In genomic region chr19:49056902-49057596, GRCh38 we compare ENCODE assay signal across 9 cellular contexts. TPM values are rescaled to one million over a fixed set of nuclear protein-coding genes. Genes with fewer than 3 reads are reported as not detected.
DNase-seq lines count a peak whose midpoint lies in the region; ATAC-seq and TF ChIP-seq lines count a peak whose summit lies in the region.
"Not testable (repeated sequence)": the region's sequence is repeated elsewhere in the genome, so short reads cannot be mapped to it uniquely, and the experiment has no call there.
"Had no signal": no experiment of that assay in that cellular context is flagged by ENCODE, and none has a peak within 500 bp of the region (broad histone marks: within the 10 kb centered on the region; RNA-seq: fewer than 3 reads in every experiment).

No MANE protein-coding gene starts in this region.

- H3K4me3 ChIP-seq in BLaER1 = peak overlapping the region; percentile 60
- H3K4me3 ChIP-seq in mammary epithelial cell (replicated peaks in 1 of 3; ENCODE audit: insufficient read depth in 1 of 3, low read depth in 2 of 3, low read length in 3 of 3) = peak overlapping the region; percentile 57 to 83 (median 69)
- peak overlapping the region; percentile 57 for H3K4me3 ChIP-seq in fibroblast of pulmonary artery (replicated peaks; ENCODE audit: low read depth, low read length)
- peak overlapping the region in 1 of 2 donors; percentile 48 for H3K4me3 ChIP-seq in left lung
- H3K4me3 ChIP-seq in subcutaneous abdominal adipose tissue (ENCODE audit: low read depth in 1 of 5, low read length in 5 of 5) = peak overlapping the region; percentile 60 to 76 (median 66)

- CTCF ChIA-PET in activated CD8-positive, alpha-beta T cell treated with anti-CD3 and anti-CD28 coated beads for 36 hours (lab: Charles Lee) = interaction anchor here (0.8 to 2.3 kb wide), 8 partner anchors 13 to 142 kb away, joined by 3 to 8 read pairs (median 4); partner anchors contain the start of genes GYS1 and RUVBL2
- CTCF ChIA-PET in mammary epithelial cell (lab: Charles Lee; ENCODE audit: low non-redundant PET) = interaction anchor here (0.6 to 1.0 kb wide), 2 partner anchors 64 to 168 kb away, joined by 3 to 4 read pairs; partner anchors contain the start of gene RUVBL2

- in situ Hi-C loops in mammary epithelial cell (cut with MboI; ENCODE audit: low sequenced_read_pairs in 2 of 2) = not testable (repeated sequence)

- H3K9ac ChIP-seq in BLaER1 = not testable (repeated sequence)
- H3K9ac ChIP-seq in mammary epithelial cell (ENCODE audit: insufficient read depth, low read length) = peak overlapping the region; percentile 63
- H3K9ac ChIP-seq in subcutaneous abdominal adipose tissue (ENCODE audit: low read length in 5 of 5) = peak overlapping the region in 3 of 5 donors; percentile 31 to 61 (median 39)

- H3K9me3 ChIP-seq in BLaER1; mammary epithelial cell (replicated peaks; ENCODE audit: insufficient read depth, low read length); left lung; subcutaneous abdominal adipose tissue (ENCODE audit: control insufficient read depth in 5 of 5, low read length in 5 of 5): not testable (repeated sequence)

- not testable (repeated sequence) for BruUV-seq in mammary epithelial cell (replicated peaks; lab: Mats Ljungman, UMichigan)

- 1% methylated on average over 13 of the region's 34 CpGs for WGBS in mammary epithelial cell (ENCODE audit: low coverage, missing lambda C conversion rate)

- peak overlapping the region; percentile 77 to 93 (median 84) for H3K4me3 Mint-ChIP-seq in IgD-negative memory B cell
- peak overlapping the region; percentile 55 for H3K4me3 Mint-ChIP-seq in activated CD8-positive, alpha-beta T cell treated with anti-CD3 and anti-CD28 coated beads for 36 hours

- H3K27me3 Mint-ChIP-seq in IgD-negative memory B cell = peaks cover 40% of the 10 kb centered on the region
- H3K27me3 Mint-ChIP-seq in activated CD8-positive, alpha-beta T cell treated with anti-CD3 and anti-CD28 coated beads for 36 hours = peaks cover 39% of the 10 kb centered on the region

- peaks cover 31% of the 10 kb centered on the region for H3K4me1 ChIP-seq in BLaER1
- H3K4me1 ChIP-seq in mammary epithelial cell (ENCODE audit: insufficient read depth, low read length) = peaks cover 26% of the 10 kb centered on the region
- H3K4me1 ChIP-seq in left lung = peaks cover 7 to 21% of the 10 kb centered on the region in 2 donors
- H3K4me1 ChIP-seq in subcutaneous abdominal adipose tissue (ENCODE audit: control insufficient read depth in 5 of 5, insufficient read depth in 5 of 5, low read length in 5 of 5) = peaks cover 0 to 25% (median 20%) of the 10 kb centered on the region in 5 donors

- intact Hi-C loops in activated CD8-positive, alpha-beta T cell treated with anti-CD3 and anti-CD28 coated beads for 36 hours (cut with micrococcal nuclease); left lung (cut with DNase I): not testable (repeated sequence)
- intact Hi-C loops in mammary epithelial cell (cut with micrococcal nuclease) = loop anchor here (5.0 kb wide), 1 partner anchor 60 kb away; no protein-coding TSS in a partner anchor

- not testable (repeated sequence) for H3K36me3 Mint-ChIP-seq in IgD-negative memory B cell; activated CD8-positive, alpha-beta T cell treated with anti-CD3 and anti-CD28 coated beads for 36 hours (ENCODE audit: low read depth)

- POLR2A ChIA-PET in activated CD8-positive, alpha-beta T cell treated with anti-CD3 and anti-CD28 coated beads for 36 hours (lab: Charles Lee) = interaction anchor here (1.3 kb wide), 1 partner anchor 267 kb away, joined by 3 read pairs; no protein-coding TSS in a partner anchor

- DNase-seq in activated CD8-positive, alpha-beta T cell treated with anti-CD3 and anti-CD28 coated beads for 36 hours; mammary epithelial cell; fibroblast of pulmonary artery (ENCODE audit: low read depth); left lung; omental fat pad (ENCODE audit: low spot score): not testable (repeated sequence)

- H3K36me3 ChIP-seq in BLaER1; mammary epithelial cell (ENCODE audit: insufficient read depth, low read length); left lung; subcutaneous abdominal adipose tissue (ENCODE audit: control insufficient read depth in 5 of 5, insufficient read depth in 5 of 5, low read length in 5 of 5): not testable (repeated sequence)

- H3K27ac ChIP-seq in BLaER1; left lung; subcutaneous abdominal adipose tissue (ENCODE audit: low read depth, low read length): not testable (repeated sequence)
- H3K27ac ChIP-seq in mammary epithelial cell (ENCODE audit: insufficient read depth, low read depth, low read length) = peak overlapping the region; percentile 52

- peak overlapping the region in 1 of 3 donors; percentile 31 for H3K27ac Mint-ChIP-seq in IgD-negative memory B cell
- H3K27ac Mint-ChIP-seq in activated CD8-positive, alpha-beta T cell treated with anti-CD3 and anti-CD28 coated beads for 36 hours = not testable (repeated sequence)

- H3K27me3 ChIP-seq in BLaER1 = peaks cover 73% of the 10 kb centered on the region
- H3K27me3 ChIP-seq in mammary epithelial cell (ENCODE audit: insufficient read depth, low read length) = not testable (repeated sequence)
- peaks cover 0 to 73% of the 10 kb centered on the region in 2 donors for H3K27me3 ChIP-seq in left lung
- H3K27me3 ChIP-seq in subcutaneous abdominal adipose tissue (ENCODE audit: control insufficient read depth in 5 of 5, insufficient read depth in 4 of 5, low read length in 5 of 5) = peaks cover 2 to 30% (median 19%) of the 10 kb centered on the region in 5 donors

- not testable (repeated sequence) for H3K9me3 Mint-ChIP-seq in IgD-negative memory B cell; activated CD8-positive, alpha-beta T cell treated with anti-CD3 and anti-CD28 coated beads for 36 hours

- H3K4me1 Mint-ChIP-seq in IgD-negative memory B cell = peaks cover 4 to 14% (median 11%) of the 10 kb centered on the region in 3 donors
- peaks cover 18% of the 10 kb centered on the region for H3K4me1 Mint-ChIP-seq in activated CD8-positive, alpha-beta T cell treated with anti-CD3 and anti-CD28 coated beads for 36 hours (ENCODE audit: low read depth)

- peak overlapping the region; percentile 87 for H2AFZ ChIP-seq in mammary epithelial cell (ENCODE audit: low read depth, low read length)

- not testable (repeated sequence) for TF ChIP-seq CTCF in activated CD8-positive, alpha-beta T cell treated with anti-CD3 and anti-CD28 coated beads for 36 hours (IDR thresholded peaks at IDR 0.05); mammary epithelial cell (conservative IDR thresholded peaks at IDR 0.05 in 1 of 2, IDR thresholded peaks at IDR 0.05 in 1 of 2; ENCODE audit: extremely low read depth in 1 of 2, insufficient read depth in 1 of 2, low read depth in 1 of 2, low read length in 2 of 2); fibroblast of pulmonary artery (IDR thresholded peaks at IDR 0.05; ENCODE audit: low read length, missing control alignments); left lung (IDR thresholded peaks at IDR 0.05); omental fat pad (IDR thresholded peaks at IDR 0.05)

- dilution Hi-C loops in mammary epithelial cell (cut with HindIII; ENCODE audit: low sequenced_read_pairs) = loop anchor here (5.0 kb wide), 1 partner anchor 65 kb away; the partner anchor contains the start of genes GYS1 and RUVBL2

- peak overlapping the region; percentile 75 for H3K4me2 ChIP-seq in BLaER1
- H3K4me2 ChIP-seq in mammary epithelial cell (ENCODE audit: insufficient read depth, low read depth, low read length) = peak overlapping the region; percentile 94

- H4K20me1 ChIP-seq in BLaER1; mammary epithelial cell (ENCODE audit: insufficient read depth, low read length): not testable (repeated sequence)

- H3K79me2 ChIP-seq in mammary epithelial cell (ENCODE audit: insufficient read depth, low read length) = peaks cover 37% of the 10 kb centered on the region

- ATAC-seq in activated CD8-positive, alpha-beta T cell treated with anti-CD3 and anti-CD28 coated beads for 36 hours = not testable (repeated sequence)
- ATAC-seq in left lung = peak; percentile 4
- ATAC-seq in omental fat pad (ENCODE audit: low FRiP score) = peak; percentile 26

RNA-seq across cellular contexts. Expression of gene CGB7, which starts 0.5 kb away (rescaled TPM):
- not detected for polyA plus RNA-seq in IgD-negative memory B cell
- not detected for total RNA-seq in activated CD8-positive, alpha-beta T cell treated with anti-CD3 and anti-CD28 coated beads for 36 hours
- total RNA-seq in mammary epithelial cell = 1 to 10 TPM in 1 of 2 donors, under 1 TPM in 1; 0.83 to 5.1 TPM
- polyA plus RNA-seq in mammary epithelial cell = 4.2 TPM
- 9.8 TPM for polyA minus RNA-seq in mammary epithelial cell
- under 1 TPM; 0.09 to 0.34 TPM for total RNA-seq in left lung
- not detected for total RNA-seq in omental fat pad
- total RNA-seq: cardiac septum had no signal

RNA-seq across cellular contexts. Expression of gene NTF4, which starts 7.6 kb away (rescaled TPM):
- polyA plus RNA-seq in IgD-negative memory B cell = not detected
- total RNA-seq in activated CD8-positive, alpha-beta T cell treated with anti-CD3 and anti-CD28 coated beads for 36 hours = not detected
- 10 to 100 TPM; 14.8 to 42.8 TPM for total RNA-seq in mammary epithelial cell
- 9.5 TPM for polyA plus RNA-seq in mammary epithelial cell
- polyA minus RNA-seq in mammary epithelial cell = 1.0 TPM
- total RNA-seq in left lung = 1 to 10 TPM; 2.1 to 6.2 TPM
- under 1 TPM in 1 of 4 donors, not detected in 3; 0.84 TPM for total RNA-seq in omental fat pad
- total RNA-seq: cardiac septum had no signal

RNA-seq across cellular contexts. Expression of gene CGB8, which starts 8.1 kb away (rescaled TPM):
- polyA plus RNA-seq in IgD-negative memory B cell (not detected), mammary epithelial cell (not detected)
- total RNA-seq in activated CD8-positive, alpha-beta T cell treated with anti-CD3 and anti-CD28 coated beads for 36 hours = not detected
- total RNA-seq in mammary epithelial cell (not detected), left lung (not detected), omental fat pad (not detected)
- polyA minus RNA-seq in mammary epithelial cell = not detected
- total RNA-seq: cardiac septum had no signal

RNA-seq across cellular contexts. Expression of gene CGB5, which starts 13.4 kb away (rescaled TPM):
- polyA plus RNA-seq in IgD-negative memory B cell (not detected), mammary epithelial cell (not detected)
- total RNA-seq in activated CD8-positive, alpha-beta T cell treated with anti-CD3 and anti-CD28 coated beads for 36 hours = not detected
- total RNA-seq in mammary epithelial cell (1 to 10 TPM in 1 of 2 donors, not detected in 1; 1.1 TPM), left lung (under 1 TPM in 1 of 2 donors, not detected in 1; 0.50 TPM), omental fat pad (not detected)
- not detected for polyA minus RNA-seq in mammary epithelial cell
- total RNA-seq: cardiac septum had no signal

RNA-seq across cellular contexts. Expression of gene KCNA7, which starts 15.4 kb away (rescaled TPM):
- polyA plus RNA-seq in IgD-negative memory B cell (not detected), mammary epithelial cell (not detected)
- total RNA-seq in activated CD8-positive, alpha-beta T cell treated with anti-CD3 and anti-CD28 coated beads for 36 hours = not detected
- total RNA-seq in mammary epithelial cell (under 1 TPM in 1 of 2 donors, not detected in 1; 0.09 TPM), left lung (not detected), omental fat pad (not detected)
- not detected for polyA minus RNA-seq in mammary epithelial cell
